ENCODE assay signal across 18 cellular contexts in the genomic region with DNA sequence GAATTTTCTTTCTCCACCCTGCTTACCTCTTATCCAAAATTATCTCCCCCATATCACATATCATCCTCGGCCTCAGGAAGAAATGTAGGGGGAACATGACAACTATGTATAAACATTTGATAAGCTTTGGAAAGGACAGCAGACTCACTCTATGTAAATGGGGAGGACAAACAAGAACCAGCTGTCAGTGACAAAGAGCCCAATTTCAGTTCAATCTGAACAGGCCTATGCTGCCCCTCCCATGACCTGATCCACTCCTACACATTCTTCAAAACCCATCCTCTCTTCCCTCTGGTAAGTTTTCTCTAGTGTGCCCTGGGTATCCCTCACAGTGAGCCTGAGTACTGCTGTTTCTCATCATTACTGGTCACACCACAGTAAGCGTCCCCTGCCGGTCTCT. TPM values are rescaled to one million over a fixed set of nuclear protein-coding genes. Genes with fewer than 3 reads are reported as not detected.
DNase-seq lines count a peak whose midpoint lies in the region; ATAC-seq and TF ChIP-seq lines count a peak whose summit lies in the region.
"Had no signal": no experiment of that assay in that cellular context is flagged by ENCODE, and none has a peak within 500 bp of the region (broad histone marks: within the 10 kb centered on the region; RNA-seq: fewer than 3 reads in every experiment).

No MANE protein-coding gene starts in this region.

- no peak overlapping the region for H2BK20ac ChIP-seq in H9 (ENCODE audit: low read depth, low read length, poor library complexity, severe bottlenecking)
- H2BK20ac ChIP-seq in IMR-90 (ENCODE audit: low read depth, low read length) = no peak overlapping the region

- POLR2A ChIA-PET in IMR-90 (lab: Charles Lee; ENCODE audit: unreplicated experiment) = no interaction called here
- POLR2A ChIA-PET in MCF 10A (lab: Yijun Ruan, JAX) = no interaction called here

- H3K9me1 ChIP-seq in IMR-90 (ENCODE audit: insufficient read depth, low read length) = no peaks in the 10 kb centered on the region

- peak overlapping the region in 2 of 3 experiments; percentile 17 to 52; a peak in 4 of 7 replicates for H3K27ac Mint-ChIP-seq in H9
- no peak overlapping the region for H3K27ac Mint-ChIP-seq in MCF 10A (ENCODE audit: low read depth, unreplicated experiment)
- H3K27ac Mint-ChIP-seq: activated CD8-positive, alpha-beta memory T cell treated with anti-CD3 and anti-CD28 coated beads, Interleukin-2, amount 10 ng/mL, durations not matched to agents 7 days and 5 days had no signal

- no peak overlapping the region for H4K8ac ChIP-seq in H9 (replicated peaks; ENCODE audit: insufficient read length, low read depth, low read length)
- no peak overlapping the region for H4K8ac ChIP-seq in IMR-90 (ENCODE audit: low read depth in 2 of 2, low read length in 2 of 2)
- no peak overlapping the region for H4K8ac ChIP-seq in mesendoderm (ENCODE audit: low read depth, low read length)

- H4K91ac ChIP-seq in H9 (ENCODE audit: insufficient read length, low read depth, low read length) = no peak overlapping the region
- no peak overlapping the region for H4K91ac ChIP-seq in IMR-90 (ENCODE audit: insufficient read depth, low read depth, low read length)

- H3T11ph ChIP-seq in H9 (ENCODE audit: low read length) = no peak overlapping the region

- H3K23me2 ChIP-seq in H9 (ENCODE audit: insufficient read length, low read depth, low read length, poor library complexity, severe bottlenecking) = no peaks in the 10 kb centered on the region

- H3K27me3 Mint-ChIP-seq in H9 (ENCODE audit: low read depth) = no peaks in the 10 kb centered on the region
- no peaks in the 10 kb centered on the region for H3K27me3 Mint-ChIP-seq in MCF 10A (ENCODE audit: insufficient read depth, unreplicated experiment)
- H3K27me3 Mint-ChIP-seq: activated CD8-positive, alpha-beta memory T cell treated with anti-CD3 and anti-CD28 coated beads, Interleukin-2, amount 10 ng/mL, durations not matched to agents 7 days and 5 days had no signal

- H3K27ac ChIP-seq in H9 (ENCODE audit: insufficient read length, low read depth, low read length) = no peak overlapping the region
- peak overlapping the region; percentile 48; the same call in 1 of the 2 replicates for H3K27ac ChIP-seq in IMR-90 (ENCODE audit: insufficient read depth, low read length)
- H3K27ac ChIP-seq in mesendoderm (ENCODE audit: low read depth, low read length) = no peak overlapping the region
- H3K27ac ChIP-seq: coronary artery, prostate gland, upper lobe of right lung had no signal

- H3K4me1 ChIP-seq in H9 (ENCODE audit: insufficient read depth, low read length) = no peaks in the 10 kb centered on the region
- peaks cover 9% of the 10 kb centered on the region for H3K4me1 ChIP-seq in IMR-90 (ENCODE audit: control insufficient read depth, insufficient read depth, low read length)
- H3K4me1 ChIP-seq in mesendoderm (ENCODE audit: control insufficient read depth, low read depth, low read length) = no peaks in the 10 kb centered on the region
- H3K4me1 ChIP-seq: prostate gland had no signal

- 100% methylated on average over 1 of the region's 3 CpGs for WGBS in H9 (ENCODE audit: extremely low coverage, insufficient read length, low lambda C conversion rate)
- WGBS in IMR-90 (ENCODE audit: extremely low coverage in 2 of 2, insufficient read length in 1 of 2), 2 experiments = 47% methylated on average over 2 of the region's 3 CpGs; no CpG with 5 or more reads in 1 of the 2 experiments
- WGBS in mesendoderm (ENCODE audit: extremely low coverage, insufficient coverage, low lambda C conversion rate) = 100% methylated on average over 1 of the region's 3 CpGs

- no peak overlapping the region for H2AK9ac ChIP-seq in IMR-90 (replicated peaks; ENCODE audit: low read depth, low read length, poor library complexity)

- H3K9me3 ChIP-seq in H9 (ENCODE audit: control insufficient read depth, low read depth, low read length) = no peaks in the 10 kb centered on the region
- no peaks in the 10 kb centered on the region for H3K9me3 ChIP-seq in IMR-90 (ENCODE audit: control insufficient read depth, insufficient read depth, low read length)
- H3K9me3 ChIP-seq: prostate gland, upper lobe of right lung had no signal

- H3K9ac ChIP-seq in H9 (ENCODE audit: extremely low read depth, insufficient read length, low read length) (no peak overlapping the region), IMR-90 (ENCODE audit: low read depth, low read length) (no peak overlapping the region), mesendoderm (ENCODE audit: low read length) (no peak overlapping the region)

- CTCF ChIA-PET in IMR-90 (lab: Yijun Ruan, JAX) = no interaction called here
- CTCF ChIA-PET in MCF 10A (lab: Yijun Ruan, JAX) = interaction anchor here (0.6 kb wide), 1 partner anchor 14 kb away, joined by 3 read pairs; no protein-coding TSS in a partner anchor

- H3K4me2 ChIP-seq in H9 (ENCODE audit: insufficient read depth, insufficient read length, low read length) = no peak overlapping the region
- peak overlapping the region; percentile 1; the same call in 1 of the 2 replicates for H3K4me2 ChIP-seq in IMR-90 (ENCODE audit: low read depth, low read length)
- H3K4me2 ChIP-seq in mesendoderm (ENCODE audit: low read length) = no peak overlapping the region

- no peak overlapping the region for H2BK5ac ChIP-seq in H9 (ENCODE audit: insufficient read length, low read length)
- no peak overlapping the region for H2BK5ac ChIP-seq in IMR-90 (ENCODE audit: low read depth, low read length, poor library complexity, severe bottlenecking)
- H2BK5ac ChIP-seq in mesendoderm (ENCODE audit: low read length) = no peak overlapping the region

- H3K79me1 ChIP-seq in H9 (ENCODE audit: insufficient read depth, low read depth, low read length, poor library complexity, severe bottlenecking) (no peaks in the 10 kb centered on the region), IMR-90 (ENCODE audit: low read depth in 1 of 2, low read length in 2 of 2) (peaks cover 14 to 34% of the 10 kb centered on the region in 2 experiments), mesendoderm (ENCODE audit: low read length) (peaks cover 8% of the 10 kb centered on the region)

- H3K23ac ChIP-seq in H9 (ENCODE audit: insufficient read length, low read depth, low read length) = no peak overlapping the region
- H3K23ac ChIP-seq in IMR-90 (ENCODE audit: low read depth, low read length) = no peak overlapping the region
- H3K23ac ChIP-seq in mesendoderm (ENCODE audit: low read length) = no peak overlapping the region

- no peak for TF ChIP-seq RAD21 in IMR-90 (IDR thresholded peaks at IDR 0.05; ENCODE audit: low read length)

- no peak overlapping the region for H2BK12ac ChIP-seq in H9 (ENCODE audit: insufficient read length, low read depth, low read length)

- H4K5ac ChIP-seq in H9 (ENCODE audit: insufficient read length, low read depth, low read length) = no peak overlapping the region
- H4K5ac ChIP-seq in IMR-90 (ENCODE audit: low read depth, low read length) = no peak overlapping the region
- H4K5ac ChIP-seq in mesendoderm (ENCODE audit: low read length) = no peak overlapping the region

- H2AFZ ChIP-seq in H9 (ENCODE audit: low read length) (no peak overlapping the region), IMR-90 (replicated peaks; ENCODE audit: low read length, poor library complexity) (no peak overlapping the region)

- H3K4me1 Mint-ChIP-seq in H9 (no peaks in the 10 kb centered on the region), MCF 10A (ENCODE audit: insufficient read depth, unreplicated experiment) (no peaks in the 10 kb centered on the region)

- H3K36me3 Mint-ChIP-seq in H9 (ENCODE audit: insufficient read depth in 1 of 3, low read depth in 3 of 3) (peaks cover 41 to 83% (median 70%) of the 10 kb centered on the region in 3 experiments; a peak in 6 of 7 replicates), MCF 10A (ENCODE audit: insufficient read depth, unreplicated experiment) (peaks cover 84% of the 10 kb centered on the region)

- H3K18ac ChIP-seq in H9 (ENCODE audit: insufficient read length, low read depth, low read length) (no peak overlapping the region), IMR-90 (ENCODE audit: low read depth, low read length) (no peak overlapping the region; the same call in 1 of the 2 replicates), mesendoderm (ENCODE audit: low read length) (no peak overlapping the region)

- intact Hi-C loops in IMR-90 (cut with micrococcal nuclease) (no loop called here), MCF 10A (cut with micrococcal nuclease) (loop anchor here (5.0 kb wide), 1 partner anchor 132 kb away; no protein-coding TSS in a partner anchor)

- no TSS peak for BruUV-seq in IMR-90 (replicated peaks; lab: Mats Ljungman, UMichigan)
- no TSS peak for BruUV-seq in MCF 10A (replicated peaks; lab: Mats Ljungman, UMichigan)

- no peaks in the 10 kb centered on the region for H3K9me3 Mint-ChIP-seq in H9
- no peaks in the 10 kb centered on the region for H3K9me3 Mint-ChIP-seq in MCF 10A (ENCODE audit: unreplicated experiment)

- ATAC-seq in IMR-90 (ENCODE audit: low read depth) = peak; percentile 66
- ATAC-seq: activated CD8-positive, alpha-beta memory T cell treated with anti-CD3 and anti-CD28 coated beads, Interleukin-2, amount 10 ng/mL, durations not matched to agents 7 days and 5 days; upper lobe of right lung had no signal

- no peak overlapping the region for H3K4ac ChIP-seq in H9 (ENCODE audit: low read depth, low read length)
- no peak overlapping the region for H3K4ac ChIP-seq in IMR-90 (ENCODE audit: low read depth, low read length)
- no peak overlapping the region for H3K4ac ChIP-seq in mesendoderm (ENCODE audit: low read depth, low read length)

- H2AK5ac ChIP-seq in H9 (ENCODE audit: insufficient read length, low read length) (no peak overlapping the region), IMR-90 (ENCODE audit: low read depth, low read length) (no peak overlapping the region), mesendoderm (ENCODE audit: low read length) (no peak overlapping the region)

- dilution Hi-C loops in IMR-90 (cut with HindIII; ENCODE audit: low sequenced_read_pairs, unreplicated experiment) = no loop called here

- H2BK15ac ChIP-seq in H9 (ENCODE audit: low read depth, low read length) (no peak overlapping the region), IMR-90 (ENCODE audit: low read depth, low read length) (no peak overlapping the region), mesendoderm (replicated peaks; ENCODE audit: low read depth) (no peak overlapping the region)

- H4K20me1 ChIP-seq in H9 (ENCODE audit: control insufficient read depth, insufficient read depth, insufficient read length) (no peaks in the 10 kb centered on the region), IMR-90 (ENCODE audit: insufficient read depth, low read length) (peaks cover 9% of the 10 kb centered on the region; the same call in 1 of the 2 replicates)

- no peak for TF ChIP-seq CTCF in H9 (conservative IDR thresholded peaks at IDR 0.05)
- TF ChIP-seq CTCF in IMR-90 (conservative IDR thresholded peaks at IDR 0.05; ENCODE audit: low read depth, low read length) = no peak
- no peak for TF ChIP-seq CTCF in MCF 10A (IDR thresholded peaks at IDR 0.05; ENCODE audit: unreplicated experiment)

- H3K56ac ChIP-seq in H9 (ENCODE audit: insufficient read length, low read depth, low read length) (no peak overlapping the region), IMR-90 (ENCODE audit: extremely low read depth, insufficient read depth, low read length) (no peak overlapping the region), mesendoderm (ENCODE audit: low read length) (no peak overlapping the region)

- H3K14ac ChIP-seq in H9 (ENCODE audit: insufficient read depth, low read length) = no peak overlapping the region
- 0 out of 2 replicates have a peak overlapping the region, but pooled peaks have one; percentile 12 for H3K14ac ChIP-seq in IMR-90 (replicated peaks; ENCODE audit: low read depth, low read length)

- DNase-seq in H9 (no peak), IMR-90 (peak; percentile 38), amniotic epithelial cell (ENCODE audit: low read depth) (peak; percentile 57), mesendoderm (peak; percentile 34), MCF 10A (ENCODE audit: unreplicated experiment) (no peak), RKO (ENCODE audit: low spot score) (no peak), OCI-M2 (lab: John Stamatoyannopoulos, UW; ENCODE audit: unreplicated experiment) (no peak), DMS 273 treated with DMSO at 0.1 percent for 48 hours (lab: John Stamatoyannopoulos, UW) (no peak)
- DNase-seq: activated CD4-positive, alpha-beta T cell treated with anti-CD3 and anti-CD28 coated beads for 1 hour; activated CD8-positive, alpha-beta memory T cell treated with anti-CD3 and anti-CD28 coated beads, Interleukin-2, amount 10 ng/mL, durations not matched to agents 7 days and 5 days; islet precursor cell; NCI-H2081 treated with DMSO at 0.1 percent for 48 hours; NCI-H446; SHP77; stimulated activated CD4-positive, alpha-beta T cell treated with anti-CD3 and anti-CD28 coated beads, Interleukin-15, amount 100 ng/mL, for 24 hours; upper lobe of right lung had no signal

- 0 out of 2 replicates have a peak, but pooled peaks cover 2% of the 10 kb centered on the region for H3K79me2 ChIP-seq in H9 (ENCODE audit: insufficient read depth, low read length)
- peaks cover 3% of the 10 kb centered on the region for H3K79me2 ChIP-seq in mesendoderm (ENCODE audit: control insufficient read depth, insufficient read depth, low read length)

- in situ Hi-C loops in IMR-90 (cut with MboI; ENCODE audit: low sequenced_read_pairs) = no loop called here

- H3K4me3 Mint-ChIP-seq in H9 (no peak overlapping the region), MCF 10A (ENCODE audit: unreplicated experiment) (no peak overlapping the region)
- H3K4me3 Mint-ChIP-seq: activated CD8-positive, alpha-beta memory T cell treated with anti-CD3 and anti-CD28 coated beads, Interleukin-2, amount 10 ng/mL, durations not matched to agents 7 days and 5 days had no signal

- no peak for TF ChIP-seq POLR2A in IMR-90 (IDR thresholded peaks at IDR 0.05; ENCODE audit: low read depth, low read length)

- no peak overlapping the region for H3K4me3 ChIP-seq in IMR-90 (ENCODE audit: insufficient read depth, low read depth, low read length)
- H3K4me3 ChIP-seq in mesendoderm (ENCODE audit: low read length) = no peak overlapping the region
- H3K4me3 ChIP-seq: coronary artery, prostate gland, upper lobe of right lung had no signal

- H2BK120ac ChIP-seq in H9 (ENCODE audit: low read depth, low read length, poor library complexity, severe bottlenecking) (no peak overlapping the region), IMR-90 (ENCODE audit: low read depth, low read length) (peak overlapping the region; percentile 9; the same call in 1 of the 2 replicates), mesendoderm (ENCODE audit: low read depth, low read length) (no peak overlapping the region)

- peaks cover 39% of the 10 kb centered on the region for H3K36me3 ChIP-seq in IMR-90 (ENCODE audit: control insufficient read depth, insufficient read depth, low read length)
- H3K36me3 ChIP-seq in mesendoderm (ENCODE audit: control insufficient read depth, insufficient read depth, low read length) = peaks cover 13% of the 10 kb centered on the region
- H3K36me3 ChIP-seq: prostate gland had no signal

- H3K27me3 ChIP-seq in H9 (ENCODE audit: insufficient read depth, low read length) = no peaks in the 10 kb centered on the region
- H3K27me3 ChIP-seq in IMR-90 (ENCODE audit: control insufficient read depth, insufficient read depth, low read length) = no peaks in the 10 kb centered on the region
- H3K27me3 ChIP-seq in mesendoderm (ENCODE audit: insufficient read depth, low read length, poor library complexity) = no peaks in the 10 kb centered on the region
- H3K27me3 ChIP-seq: upper lobe of right lung had no signal

RNA-seq across cellular contexts. Expression of a gene that starts 20.8 kb away (rescaled TPM):
- total RNA-seq in H9 (2021) (1.9 and 2.1 TPM in 2 replicates), IMR-90 (2012; rRNA removed) (0.72 and 0.83 TPM in 2 replicates), MCF 10A (2022) (not detected in 2 replicates)
- polyA plus RNA-seq in IMR-90 (2012; rRNA removed) = 1.6 and 1.8 TPM in 2 replicates
- 0.81 and 3.3 TPM in 2 replicates for polyA plus RNA-seq in IMR-90 (2012; cell fraction: cytosol; rRNA removed)
- polyA plus RNA-seq in IMR-90 (2012; cell fraction: nucleus; rRNA removed; ENCODE audit: low replicate concordance) = 0.52 and 1.4 TPM in 2 replicates
- polyA plus RNA-seq in mesendoderm (2013, experiment 1 of 2) = 1.3 TPM
- 1.1 TPM for polyA plus RNA-seq in mesendoderm (2013, experiment 2 of 2)
- total RNA-seq: activated CD8-positive, alpha-beta memory T cell treated with anti-CD3 and anti-CD28 coated beads, Interleukin-2, amount 10 ng/mL, durations not matched to agents 7 days and 5 days had no signal

Comparison
In these comparisons a context has a peak if more than half of its experiments do, and no peak if none do; other contexts are left out.
1. DNase-seq: peak in IMR-90 (single experiment), amniotic epithelial cell (single experiment) and mesendoderm (single experiment); none in H9 (single experiment), MCF 10A (single experiment), RKO (single experiment), OCI-M2 (single experiment) and DMS 273 treated with DMSO at 0.1 percent for 48 hours (single experiment).